10 cellular contexts compared by ENCODE assay signal in genomic region chr11:124669193-124669592, GRCh38. TPM values are rescaled to one million over a fixed set of nuclear protein-coding genes. Genes with fewer than 3 reads are reported as not detected.
DNase-seq lines count a peak whose midpoint lies in the region; ATAC-seq and TF ChIP-seq lines count a peak whose summit lies in the region.
"Had no signal": no experiment of that assay in that cellular context is flagged by ENCODE, and none has a peak within 500 bp of the region (broad histone marks: within the 10 kb centered on the region; RNA-seq: fewer than 3 reads in every experiment).

No MANE protein-coding gene starts in this region.

- intact Hi-C loops in mammary epithelial cell (cut with micrococcal nuclease) (loop anchor here (1.0 kb wide), 6 partner anchors 25 to 198 kb away; no protein-coding TSS in a partner anchor), uterus (cut with DNase I; ENCODE audit: low total_unique reads) (loop anchor here (2.0 to 5.0 kb wide), 2 partner anchors 94 to 168 kb away; partner anchors contain the start of gene ESAM)

- TF ChIP-seq CTCF in MM.1S (IDR thresholded peaks at IDR 0.05; ENCODE audit: low read length) (peak; percentile 73), mammary epithelial cell (conservative IDR thresholded peaks at IDR 0.05 in 1 of 2, IDR thresholded peaks at IDR 0.05 in 1 of 2; ENCODE audit: extremely low read depth in 1 of 2, insufficient read depth in 1 of 2, low read depth in 1 of 2, low read length in 2 of 2) (peak; percentile 69 to 76), lung (IDR thresholded peaks at IDR 0.05; ENCODE audit: control extremely low read depth, extremely low read depth) (peak; percentile 77), uterus (IDR thresholded peaks at IDR 0.05) (peak; percentile 76 to 87 (median 84))

- dilution Hi-C loops in mammary epithelial cell (cut with HindIII; ENCODE audit: low sequenced_read_pairs): no loop called here

- H3K9me2 ChIP-seq in MM.1S (replicated peaks; ENCODE audit: insufficient read depth, low read length): no peaks in the 10 kb centered on the region

- H4K20me1 ChIP-seq in MM.1S (ENCODE audit: insufficient read depth, low read length) (no peaks in the 10 kb centered on the region), mammary epithelial cell (ENCODE audit: insufficient read depth, low read length) (no peaks in the 10 kb centered on the region)

- peaks cover 32% of the 10 kb centered on the region for H3K4me1 ChIP-seq in MM.1S (ENCODE audit: low read length)
- H3K4me1 ChIP-seq in mammary epithelial cell (ENCODE audit: insufficient read depth, low read length): peaks cover 6% of the 10 kb centered on the region
- H3K4me1 ChIP-seq in lung (ENCODE audit: control insufficient read depth in 2 of 2, insufficient read depth in 2 of 2, low read length in 2 of 2): peaks cover 0 to under 1% of the 10 kb centered on the region in 2 donors
- H3K4me1 ChIP-seq in uterus: peaks cover 0 to under 1% of the 10 kb centered on the region in 2 donors

- DNase-seq in DMS114 treated with DMSO at 0.1 percent for 48 hours (lab: John Stamatoyannopoulos, UW; ENCODE audit: unreplicated experiment) (peak; percentile 22), MM.1S (peak; percentile 52), SKM-1 treated with dmso at 0.1 percent for 144 hours (lab: John Stamatoyannopoulos, UW; ENCODE audit: unreplicated experiment) (peak; percentile 55), mammary epithelial cell (no peak), lung (ENCODE audit: low spot score) (peak; percentile 54), uterus (peak; percentile 18 to 41)

- H3K4me3 ChIP-seq in MM.1S (ENCODE audit: low read length): no peak overlapping the region
- H3K4me3 ChIP-seq in mammary epithelial cell (replicated peaks in 1 of 3; ENCODE audit: insufficient read depth in 1 of 3, low read depth in 2 of 3, low read length in 3 of 3): no peak overlapping the region
- H3K4me3 ChIP-seq in lung: no peak overlapping the region
- H3K4me3 ChIP-seq in uterus: no peak overlapping the region
- H3K4me3 ChIP-seq: skin epidermis had no signal

- peaks cover 17% of the 10 kb centered on the region for H3F3A ChIP-seq in MM.1S (ENCODE audit: insufficient read depth, low read length)

- peak overlapping the region; percentile 35; the same call in 1 of the 2 replicates for H3K4me2 ChIP-seq in MM.1S (ENCODE audit: low read depth, low read length)
- no peak overlapping the region for H3K4me2 ChIP-seq in mammary epithelial cell (ENCODE audit: insufficient read depth, low read depth, low read length)

- BruUV-seq in mammary epithelial cell (replicated peaks; lab: Mats Ljungman, UMichigan): no TSS peak

- H2AFZ ChIP-seq in MM.1S (ENCODE audit: low read length) (no peak overlapping the region), mammary epithelial cell (ENCODE audit: low read depth, low read length) (no peak overlapping the region)

- H3K27ac ChIP-seq in MM.1S (ENCODE audit: low read length) (no peak overlapping the region), mammary epithelial cell (ENCODE audit: insufficient read depth, low read depth, low read length) (no peak overlapping the region), lung (ENCODE audit: low read depth in 1 of 2, low read length in 1 of 2) (no peak overlapping the region), uterus (no peak overlapping the region)
- H3K27ac ChIP-seq: skin epidermis had no signal

- H3K9ac ChIP-seq in MM.1S (ENCODE audit: low read length): no peak overlapping the region
- no peak overlapping the region for H3K9ac ChIP-seq in mammary epithelial cell (ENCODE audit: insufficient read depth, low read length)

- no peak for TF ChIP-seq POLR2A in uterus (IDR thresholded peaks at IDR 0.05)

- 0 out of 2 replicates have a peak, but pooled peaks cover 4% of the 10 kb centered on the region for H3K79me2 ChIP-seq in MM.1S (ENCODE audit: low read length)
- H3K79me2 ChIP-seq in mammary epithelial cell (ENCODE audit: insufficient read depth, low read length): no peaks in the 10 kb centered on the region

- in situ Hi-C loops in mammary epithelial cell (cut with MboI; ENCODE audit: low sequenced_read_pairs in 2 of 2): loop anchor here in 1 of 2 donors (10.0 kb wide), 1 partner anchor 166 kb away; no protein-coding TSS in a partner anchor

- 29% methylated on average over 8 of the region's 8 CpGs for WGBS in mammary epithelial cell (ENCODE audit: low coverage, missing lambda C conversion rate)
- 25 to 26% methylated on average over 8 of the region's 8 CpGs for WGBS in lung, 2 donors

- H3K27me3 ChIP-seq in MM.1S (replicated peaks; ENCODE audit: insufficient read depth, low read length) (no peaks in the 10 kb centered on the region), mammary epithelial cell (ENCODE audit: insufficient read depth, low read length) (no peaks in the 10 kb centered on the region), lung (ENCODE audit: control insufficient read depth, insufficient read depth) (no peaks in the 10 kb centered on the region), uterus (no peaks in the 10 kb centered on the region)

- H3K36me3 ChIP-seq in MM.1S (replicated peaks; ENCODE audit: insufficient read depth, low read length): no peaks in the 10 kb centered on the region
- H3K36me3 ChIP-seq in mammary epithelial cell (ENCODE audit: insufficient read depth, low read length): no peaks in the 10 kb centered on the region
- peaks cover 2 to 4% of the 10 kb centered on the region in 2 donors for H3K36me3 ChIP-seq in lung (ENCODE audit: control insufficient read depth in 2 of 2, insufficient read depth in 2 of 2, low read length in 2 of 2)
- H3K36me3 ChIP-seq in uterus: no peaks in the 10 kb centered on the region

- CTCF ChIA-PET in mammary epithelial cell (lab: Charles Lee; ENCODE audit: low non-redundant PET): interaction anchor here (0.6 to 1.0 kb wide), 4 partner anchors 9 to 168 kb away, joined by 3 to 9 read pairs (median 3); no protein-coding TSS in a partner anchor

- H3K9me3 ChIP-seq in MM.1S (replicated peaks; ENCODE audit: insufficient read depth, low read length) (no peaks in the 10 kb centered on the region), mammary epithelial cell (replicated peaks; ENCODE audit: insufficient read depth, low read length) (no peaks in the 10 kb centered on the region), lung (ENCODE audit: control insufficient read depth in 2 of 2, insufficient read depth in 1 of 2, low read length in 1 of 2) (no peaks in the 10 kb centered on the region), uterus (no peaks in the 10 kb centered on the region)

- ATAC-seq in GM19463 (IDR thresholded peaks at IDR 0.05; ENCODE audit: unreplicated experiment) (peak; percentile 37), lung (ENCODE audit: insufficient read depth, low FRiP score) (no peak), GM19467 (IDR thresholded peaks at IDR 0.05; ENCODE audit: unreplicated experiment) (no peak)

RNA-seq across cellular contexts. Expression of gene SIAE, which starts 4.3 kb away (rescaled TPM):
- 10 to 100 TPM; 13.7 to 13.8 TPM for total RNA-seq in mammary epithelial cell
- polyA plus RNA-seq in mammary epithelial cell: 15.1 TPM
- 11.1 TPM for polyA minus RNA-seq in mammary epithelial cell
- total RNA-seq in lung: 10 to 100 TPM; 26.3 to 37.1 TPM
- polyA plus RNA-seq in lung: 10 to 100 TPM; 18.7 to 27.0 TPM
- 1 to 10 TPM in 3 of 4 donors, under 1 TPM in 1; 0.77 to 7.5 (median 5.3) TPM for total RNA-seq in uterus

RNA-seq across cellular contexts. Expression of gene SPA17, which starts 4.5 kb away (rescaled TPM):
- 1 to 10 TPM; 6.2 to 8.9 TPM for total RNA-seq in mammary epithelial cell
- polyA plus RNA-seq in mammary epithelial cell: 10.8 TPM
- polyA minus RNA-seq in mammary epithelial cell: not detected
- total RNA-seq in lung: 10 to 100 TPM; 14.4 to 15.6 TPM
- polyA plus RNA-seq in lung: 10 to 100 TPM; 16.4 to 28.9 TPM
- 1 to 10 TPM in 3 of 4 donors, under 1 TPM in 1; 0.51 to 9.0 (median 2.7) TPM for total RNA-seq in uterus

RNA-seq across cellular contexts. Expression of gene TBRG1, which starts 46.5 kb away (rescaled TPM):
- total RNA-seq in mammary epithelial cell: 10 to 100 TPM; 28.8 to 36.9 TPM
- 20.5 TPM for polyA plus RNA-seq in mammary epithelial cell
- polyA minus RNA-seq in mammary epithelial cell: 2.5 TPM
- 10 to 100 TPM; 42.3 to 47.0 TPM for total RNA-seq in lung
- 10 to 100 TPM; 31.3 to 32.9 TPM for polyA plus RNA-seq in lung
- 10 to 100 TPM; 25.4 to 61.0 (median 38.9) TPM for total RNA-seq in uterus

RNA-seq across cellular contexts. Expression of gene PANX3, which starts 58.0 kb away (rescaled TPM):
- total RNA-seq in mammary epithelial cell: not detected
- not detected for polyA plus RNA-seq in mammary epithelial cell
- not detected for polyA minus RNA-seq in mammary epithelial cell
- not detected for total RNA-seq in lung
- polyA plus RNA-seq in lung: not detected
- total RNA-seq in uterus: not detected
- total RNA-seq: activated CD8-positive, alpha-beta memory T cell treated with anti-CD3 and anti-CD28 coated beads for 36 hours had no signal
